Comparison of ENCODE assay signal across 10 cellular contexts in genomic region chr14:94681300-94682060, GRCh38.
A peak's percentile ranks its signal among the peaks of the same experiment; 100 is the strongest.
DNase-seq lines count a peak whose midpoint lies in the region; ATAC-seq, FAIRE-seq and TF ChIP-seq lines count a peak whose summit lies in the region.
"Had no signal": no experiment of that assay in that cellular context is flagged by ENCODE, and none has a peak within 500 bp of the region (broad histone marks: within the 10 kb centered on the region; RNA-seq: fewer than 3 reads in every experiment).

No MANE protein-coding gene starts in this region.

- no peaks in the 10 kb centered on the region for H4K20me1 ChIP-seq in astrocyte (ENCODE audit: insufficient read depth, low read length)

- H3K4me3 Mint-ChIP-seq in Calu3 (ENCODE audit: low read depth, unreplicated experiment) = no peak overlapping the region
- no peak overlapping the region for H3K4me3 Mint-ChIP-seq in astrocyte (ENCODE audit: unreplicated experiment)
- H3K4me3 Mint-ChIP-seq: IgD-negative memory B cell had no signal

- peak; percentile 38 for TF ChIP-seq CTCF in Calu3 (IDR thresholded peaks at IDR 0.05; ENCODE audit: unreplicated experiment)
- peak; percentile 70 for TF ChIP-seq CTCF in astrocyte (IDR thresholded peaks at IDR 0.05; ENCODE audit: insufficient read depth, low read depth, low read length)
- peak; percentile 70 to 86 (median 82) for TF ChIP-seq CTCF in right lobe of liver (IDR thresholded peaks at IDR 0.05)

- CTCF ChIA-PET in Calu3 (lab: Charles Lee) = interaction anchor here (0.9 kb wide), 1 partner anchor 248 kb away, joined by 4 read pairs; no protein-coding TSS in a partner anchor

- H3K4me1 Mint-ChIP-seq in Calu3 (ENCODE audit: low read depth, unreplicated experiment) = no peaks in the 10 kb centered on the region
- no peaks in the 10 kb centered on the region for H3K4me1 Mint-ChIP-seq in astrocyte (ENCODE audit: low read depth, unreplicated experiment)
- H3K4me1 Mint-ChIP-seq: IgD-negative memory B cell had no signal

- H3K27ac ChIP-seq in astrocyte (ENCODE audit: low read depth, low read length) = no peak overlapping the region
- peak overlapping the region in 2 of 3 donors; percentile 48 to 71 for H3K27ac ChIP-seq in right lobe of liver
- H3K27ac ChIP-seq: tibial artery had no signal

- H3K27me3 Mint-ChIP-seq in Calu3 (ENCODE audit: unreplicated experiment) (no peaks in the 10 kb centered on the region), astrocyte (ENCODE audit: low read depth, unreplicated experiment) (peaks cover 15% of the 10 kb centered on the region)

- H3K4me3 ChIP-seq in astrocyte (ENCODE audit: insufficient read depth, low read depth, low read length) (no peak overlapping the region), right lobe of liver (no peak overlapping the region)
- H3K4me3 ChIP-seq: tibial artery had no signal

- peak; percentile 76 to 89 (median 86) for ATAC-seq in right lobe of liver
- no peak for ATAC-seq in HG03039 (IDR thresholded peaks at IDR 0.05; ENCODE audit: unreplicated experiment)
- no peak for ATAC-seq in HG03045 (IDR thresholded peaks at IDR 0.05; ENCODE audit: unreplicated experiment)
- ATAC-seq in GM19467 (IDR thresholded peaks at IDR 0.05; ENCODE audit: unreplicated experiment) = no peak
- ATAC-seq in stimulated activated naive CD8-positive, alpha-beta T cell treated with anti-CD3 and anti-CD28 coated beads, Interleukin-15, Interleukin-2, amounts not matched to agents 100 U/mL and 50 U/mL, for 24 hours = no peak

- H3K4me1 ChIP-seq in astrocyte (ENCODE audit: insufficient read depth, low read length) (no peaks in the 10 kb centered on the region), right lobe of liver (peaks cover 0 to 21% (median 6%) of the 10 kb centered on the region in 4 donors)
- H3K4me1 ChIP-seq: tibial artery had no signal

- H3K36me3 ChIP-seq in astrocyte (ENCODE audit: insufficient read depth, low read length) (no peaks in the 10 kb centered on the region), right lobe of liver (no peaks in the 10 kb centered on the region)
- H3K36me3 ChIP-seq: tibial artery had no signal

- no peak overlapping the region for H3K9ac ChIP-seq in astrocyte (ENCODE audit: low read length)

- H3K27ac Mint-ChIP-seq in Calu3 (ENCODE audit: unreplicated experiment) (no peak overlapping the region), astrocyte (ENCODE audit: unreplicated experiment) (no peak overlapping the region)
- H3K27ac Mint-ChIP-seq: IgD-negative memory B cell had no signal

- H3K36me3 Mint-ChIP-seq in Calu3 (ENCODE audit: insufficient read depth, unreplicated experiment) = no peaks in the 10 kb centered on the region
- H3K36me3 Mint-ChIP-seq in astrocyte (ENCODE audit: low read depth, unreplicated experiment) = no peaks in the 10 kb centered on the region
- H3K36me3 Mint-ChIP-seq: IgD-negative memory B cell had no signal

- no TSS peak for BruUV-seq in Calu3 (replicated peaks; lab: Mats Ljungman, UMichigan)

- H3K9me3 Mint-ChIP-seq in Calu3 (ENCODE audit: low read depth, unreplicated experiment) (no peaks in the 10 kb centered on the region), astrocyte (ENCODE audit: unreplicated experiment) (no peaks in the 10 kb centered on the region)

- H3K9me3 ChIP-seq in astrocyte (ENCODE audit: insufficient read depth, low read depth, low read length) (no peaks in the 10 kb centered on the region), right lobe of liver (no peaks in the 10 kb centered on the region)
- H3K9me3 ChIP-seq: tibial artery had no signal

- WGBS in right lobe of liver (ENCODE audit: insufficient coverage, low coverage, low lambda C conversion rate, missing lambda C conversion rate) = 79% methylated on average over 5 of the region's 15 CpGs

- FAIRE-seq in HTR-8/SVneo (lab: Jason Lieb, UNC) (peak; percentile 72), astrocyte (lab: Jason Lieb, UNC) (no peak)

- DNase-seq in Calu3 (peak; percentile 58), HTR-8/SVneo (ENCODE audit: insufficient read length, low spot score) (peak; percentile 61), astrocyte (ENCODE audit: low read depth) (peak; percentile 7), right lobe of liver (peak; percentile 40 to 73 (median 70))
- DNase-seq in stimulated activated naive CD8-positive, alpha-beta T cell treated with anti-CD3 and anti-CD28 coated beads, Interleukin-15, Interleukin-2, amounts not matched to agents 100 U/mL and 50 U/mL, for 24 hours = no peak

- no peak overlapping the region for H2AFZ ChIP-seq in astrocyte (ENCODE audit: low read depth, low read length)

- H3K79me2 ChIP-seq in astrocyte (ENCODE audit: insufficient read depth, low read length) = no peaks in the 10 kb centered on the region

- H3K27me3 ChIP-seq in astrocyte (ENCODE audit: insufficient read depth, low read length) (no peaks in the 10 kb centered on the region), right lobe of liver (no peaks in the 10 kb centered on the region)

- TF ChIP-seq POLR2A in right lobe of liver (IDR thresholded peaks at IDR 0.05) = no peak

- intact Hi-C loops in Calu3 (cut with micrococcal nuclease; ENCODE audit: unreplicated experiment) = loop anchor here (2.0 to 5.0 kb wide), 2 partner anchors 44 to 247 kb away; no protein-coding TSS in a partner anchor
- intact Hi-C loops in right lobe of liver (cut with DNase I) = no loop called here

- no peak overlapping the region for H3K4me2 ChIP-seq in astrocyte (ENCODE audit: low read length)

Comparison
In these comparisons a context has a peak if more than half of its experiments do, and no peak if none do; other contexts are left out.
1. ATAC-seq: peak in right lobe of liver (4 of 4); none in HG03039 (single experiment), HG03045 (single experiment), GM19467 (single experiment) and stimulated activated naive CD8-positive, alpha-beta T cell treated with anti-CD3 and anti-CD28 coated beads, Interleukin-15, Interleukin-2, amounts not matched to agents 100 U/mL and 50 U/mL, for 24 hours (single experiment).
2. Peak in every context shown above with its lines, with median percentiles within 50 percentile points of each other: CTCF ChIP-seq.